8 cellular contexts compared by ENCODE assay signal in genomic region chr1:42784946-42785693, GRCh38. TPM values are rescaled to one million over a fixed set of nuclear protein-coding genes. Genes with fewer than 3 reads are reported as not detected.
DNase-seq lines count a peak whose midpoint lies in the region; ATAC-seq and TF ChIP-seq lines count a peak whose summit lies in the region.

TSS of gene TMEM269 (plus strand) at chr1:42784991. CDS start at chr1:42789894, 4,903 bp downstream.

- no peak within 1 kb of the TSS for H2BK12ac ChIP-seq in trophoblast cell (ENCODE audit: low read length)

- H2BK5ac ChIP-seq in trophoblast cell (ENCODE audit: low read depth, low read length, poor library complexity) = no peak within 1 kb of the TSS

- H2AFZ ChIP-seq in trophoblast cell (ENCODE audit: insufficient read depth, low read length, poor library complexity) = no peak within 1 kb of the TSS

- no peak for TF ChIP-seq CTCF in Calu3 (IDR thresholded peaks at IDR 0.05; ENCODE audit: unreplicated experiment)

- ATAC-seq in esophagus mucosa (peak; percentile 19), GM19463 (IDR thresholded peaks at IDR 0.05; ENCODE audit: unreplicated experiment) (no peak), HG03135 (IDR thresholded peaks at IDR 0.05; ENCODE audit: unreplicated experiment) (no peak)

- no peak within 1 kb of the TSS for H4K91ac ChIP-seq in trophoblast cell (ENCODE audit: low read depth, low read length)

- no peak within 1 kb of the TSS for H3K27ac ChIP-seq in trophoblast cell (ENCODE audit: low read depth, low read length)

- intact Hi-C loops in Calu3 (cut with micrococcal nuclease; ENCODE audit: unreplicated experiment) = no loop called here

- no peak within 1 kb of the TSS for H3K23ac ChIP-seq in trophoblast cell (ENCODE audit: low read length)

- no peak within 1 kb of the TSS for H3K9ac ChIP-seq in trophoblast cell (ENCODE audit: low read length)

- H3K9me3 ChIP-seq in trophoblast cell (ENCODE audit: insufficient read depth, low read depth, low read length) = peaks cover 2% of the 10 kb centered on the region

- H2BK120ac ChIP-seq in trophoblast cell (ENCODE audit: insufficient read depth, low read length, poor library complexity) = no peak within 1 kb of the TSS

- no peak within 1 kb of the TSS for H3K18ac ChIP-seq in trophoblast cell (ENCODE audit: low read length)

- WGBS in trophoblast cell (ENCODE audit: extremely low coverage, insufficient coverage, insufficient read length) = no CpG with 5 or more reads among the region's 54 CpGs

- H3K36me3 ChIP-seq in trophoblast cell (ENCODE audit: control insufficient read depth in 1 of 2, insufficient read depth in 2 of 2, low read length in 2 of 2) = peaks cover 4 to 9% of the 10 kb centered on the region in 2 experiments

- H3K36me3 Mint-ChIP-seq in Calu3 (ENCODE audit: insufficient read depth, unreplicated experiment) = peaks cover 14% of the 10 kb centered on the region

- H3K79me1 ChIP-seq in trophoblast cell (ENCODE audit: low read length) = no peaks in the 10 kb centered on the region

- H4K12ac ChIP-seq in trophoblast cell (ENCODE audit: low read depth, low read length) = no peak within 1 kb of the TSS

- no peak within 1 kb of the TSS for H4K8ac ChIP-seq in trophoblast cell (ENCODE audit: low read depth, low read length)

- no peaks in the 10 kb centered on the region for H3K4me1 Mint-ChIP-seq in Calu3 (ENCODE audit: low read depth, unreplicated experiment)

- no peaks in the 10 kb centered on the region for H3K79me2 ChIP-seq in trophoblast cell (ENCODE audit: control insufficient read depth, insufficient read depth, low read length, poor library complexity)

- H3K27ac Mint-ChIP-seq in Calu3 (ENCODE audit: unreplicated experiment) = peak within 1 kb of the TSS; percentile 54

- CTCF ChIA-PET in Calu3 (lab: Charles Lee) = no interaction called here

- H3K27me3 Mint-ChIP-seq in Calu3 (ENCODE audit: unreplicated experiment) = no peaks in the 10 kb centered on the region

- no peak within 1 kb of the TSS for H3K4me2 ChIP-seq in trophoblast cell (ENCODE audit: low read length)

- DNase-seq in Calu3 (no peak), activated T-cell treated with anti-CD3 and anti-CD28 coated beads for 1 hour (ENCODE audit: low read depth) (peak; percentile 28), trophoblast cell (no peak), NCI-H2081 (lab: John Stamatoyannopoulos, UW) (no peak), 8988T (no peak)

- H3K14ac ChIP-seq in trophoblast cell (ENCODE audit: low read length) = no peak within 1 kb of the TSS

- no peaks in the 10 kb centered on the region for H3K4me1 ChIP-seq in trophoblast cell (ENCODE audit: control insufficient read depth in 1 of 2, insufficient read depth in 2 of 2, low read length in 2 of 2)

- H3K4me3 ChIP-seq in trophoblast cell (ENCODE audit: low read depth, low read length) = peak within 1 kb of the TSS; percentile 24

- no TSS peak for BruUV-seq in Calu3 (replicated peaks; lab: Mats Ljungman, UMichigan)

- H3K9me3 Mint-ChIP-seq in Calu3 (ENCODE audit: low read depth, unreplicated experiment) = no peaks in the 10 kb centered on the region

- H3K4ac ChIP-seq in trophoblast cell (ENCODE audit: low read depth, low read length) = no peak within 1 kb of the TSS

- H3K4me3 Mint-ChIP-seq in Calu3 (ENCODE audit: low read depth, unreplicated experiment) = no peak within 1 kb of the TSS

- H2AK5ac ChIP-seq in trophoblast cell (ENCODE audit: low read length) = no peak within 1 kb of the TSS

- no peaks in the 10 kb centered on the region for H3K27me3 ChIP-seq in trophoblast cell (ENCODE audit: insufficient read depth, low read length)

RNA-seq across cellular contexts. Expression of gene TMEM269, which starts in this region (rescaled TPM):
- total RNA-seq in Calu3 (2022) = 0.94 and 1.7 TPM in 2 replicates
- 0.08 TPM for total RNA-seq in esophagus mucosa
- polyA plus RNA-seq in trophoblast cell (2013) = 0.18 and 0.25 TPM in 2 replicates

Comparison
In these comparisons a context has a peak if more than half of its experiments do, and no peak if none do; other contexts are left out.
1. Peak in ATAC-seq in esophagus mucosa; RNA of the gene not detected or under 1 TPM.